In genomic region chr13:27271572-27272096, GRCh38 we compare ENCODE assay signal across 8 cellular contexts. TPM values are rescaled to one million over a fixed set of nuclear protein-coding genes. Genes with fewer than 3 reads are reported as not detected.
DNase-seq lines count a peak whose midpoint lies in the region; ATAC-seq, FAIRE-seq and TF ChIP-seq lines count a peak whose summit lies in the region.

No MANE protein-coding gene starts in this region.

- no peak for TF ChIP-seq POLR2A in prostate gland (IDR thresholded peaks at IDR 0.05)

- no peaks in the 10 kb centered on the region for H4K20me1 ChIP-seq in SU-DHL-6 (ENCODE audit: low read depth, low read length)

- H3K4me2 ChIP-seq in SU-DHL-6 (ENCODE audit: low read depth, low read length, poor library complexity, severe bottlenecking), result peak overlapping the region; percentile 66

- 47% methylated on average over 15 of the region's 15 CpGs for WGBS in prostate gland

- no peak for TF ChIP-seq CTCF in SU-DHL-6 (IDR thresholded peaks at IDR 0.05; ENCODE audit: insufficient read depth, low read length, poor library complexity, severe bottlenecking)
- no peak for TF ChIP-seq CTCF in fibroblast of mammary gland (conservative IDR thresholded peaks at IDR 0.05; ENCODE audit: control insufficient read depth, insufficient read depth, low read depth, low read length)
- no peak for TF ChIP-seq CTCF in prostate gland (IDR thresholded peaks at IDR 0.05)

- no peak overlapping the region for H3K27ac ChIP-seq in CD8-positive, alpha-beta memory T cell (ENCODE audit: low read depth, low read length)
- no peak overlapping the region for H3K27ac ChIP-seq in SU-DHL-6 (ENCODE audit: low read depth, low read length)
- peak overlapping the region; percentile 78 to 84 for H3K27ac ChIP-seq in prostate gland

- H3K4me3 Mint-ChIP-seq in CD8-positive, alpha-beta memory T cell, result peak overlapping the region; percentile 87 to 95 (median 89)

- H3K9me3 ChIP-seq in CD8-positive, alpha-beta memory T cell (ENCODE audit: low read length), result no peaks in the 10 kb centered on the region
- no peaks in the 10 kb centered on the region for H3K9me3 ChIP-seq in SU-DHL-6 (ENCODE audit: insufficient read depth, low read length)
- H3K9me3 ChIP-seq in prostate gland, result no peaks in the 10 kb centered on the region

- no peaks in the 10 kb centered on the region for H3K36me3 ChIP-seq in CD8-positive, alpha-beta memory T cell (ENCODE audit: insufficient read depth, low read length)
- H3K36me3 ChIP-seq in SU-DHL-6 (ENCODE audit: low read length) (no peaks in the 10 kb centered on the region), prostate gland (no peaks in the 10 kb centered on the region)

- H3K4me3 ChIP-seq in CD8-positive, alpha-beta memory T cell (ENCODE audit: low read length), result peak overlapping the region; percentile 74
- H3K4me3 ChIP-seq in SU-DHL-6 (ENCODE audit: insufficient read depth, low read length, poor library complexity, severe bottlenecking) (peak overlapping the region; percentile 71), fibroblast of mammary gland (ENCODE audit: control insufficient read depth, low read depth, low read length) (peak overlapping the region; percentile 60), prostate gland (peak overlapping the region; percentile 50 to 63)

- H3K4me1 ChIP-seq in CD8-positive, alpha-beta memory T cell (ENCODE audit: insufficient read depth, low read length), result peaks cover 6% of the 10 kb centered on the region
- peaks cover 2% of the 10 kb centered on the region for H3K4me1 ChIP-seq in prostate gland (replicated peaks)

- no peak for ATAC-seq in HG03175 (IDR thresholded peaks at IDR 0.05; ENCODE audit: unreplicated experiment)

- peak overlapping the region; percentile 70 for H3K9ac ChIP-seq in SU-DHL-6 (ENCODE audit: low read length)

- 0 out of 2 replicates have a peak, but pooled peaks cover 3% of the 10 kb centered on the region for H3F3A ChIP-seq in SU-DHL-6 (ENCODE audit: insufficient read depth)

- no peak for FAIRE-seq in urothelium cell line (lab: Jason Lieb, UNC)

- peaks cover 0 to 2% (median 0%) of the 10 kb centered on the region in 5 donors for H3K9me3 Mint-ChIP-seq in CD8-positive, alpha-beta memory T cell

- intact Hi-C loops in prostate gland (cut with DNase I), result loop anchor here (2.0 to 5.0 kb wide), 5 partner anchors 21 to 351 kb away; partner anchors contain the start of genes LNX2, POLR1D, RPL21 and USP12

- H3K36me3 Mint-ChIP-seq in CD8-positive, alpha-beta memory T cell, result peaks cover 0 to 1% (median 0%) of the 10 kb centered on the region in 3 donors

- CTCF ChIA-PET in CD8-positive, alpha-beta memory T cell (lab: Charles Lee), result interaction anchor here (1.1 to 1.6 kb wide), 4 partner anchors 13 to 25 kb away, joined by 3 to 15 read pairs (median 6); no protein-coding TSS in a partner anchor

- no peaks in the 10 kb centered on the region for H3K79me2 ChIP-seq in SU-DHL-6 (ENCODE audit: insufficient read depth, low read length)

- H2AFZ ChIP-seq in SU-DHL-6 (ENCODE audit: low read depth, low read length, severe bottlenecking), result peak overlapping the region; percentile 92

- H3K9me2 ChIP-seq in SU-DHL-6 (replicated peaks; ENCODE audit: insufficient read depth, low read length), result no peaks in the 10 kb centered on the region

- peaks cover 8 to 14% (median 13%) of the 10 kb centered on the region in 3 donors for H3K4me1 Mint-ChIP-seq in CD8-positive, alpha-beta memory T cell

- peaks cover 6 to 38% of the 10 kb centered on the region in 2 donors for H3K27me3 Mint-ChIP-seq in CD8-positive, alpha-beta memory T cell

- H3K27me3 ChIP-seq in CD8-positive, alpha-beta memory T cell (ENCODE audit: insufficient read depth, low read length, poor library complexity, severe bottlenecking), result peaks cover 4% of the 10 kb centered on the region
- H3K27me3 ChIP-seq in SU-DHL-6 (ENCODE audit: low read length), result no peaks in the 10 kb centered on the region
- H3K27me3 ChIP-seq in prostate gland (replicated peaks; ENCODE audit: insufficient read depth), result no peaks in the 10 kb centered on the region

- no peak for DNase-seq in CD8-positive, alpha-beta memory T cell
- DNase-seq in fibroblast of mammary gland (ENCODE audit: low read depth) (no peak), prostate gland (ENCODE audit: low spot score) (no peak), HCEC 1CT (no peak), urothelium cell line (ENCODE audit: low spot score) (no peak)
- no peak for DNase-seq in stimulated activated CD4-positive, alpha-beta T cell treated with anti-CD3 and anti-CD28 coated beads, Interleukin-4, amount 100 ng/mL, for 1 hour

- POLR2A ChIA-PET in CD8-positive, alpha-beta memory T cell (lab: Charles Lee), result no interaction called here

- peak overlapping the region in 6 of 8 donors; percentile 47 to 83 (median 80) for H3K27ac Mint-ChIP-seq in CD8-positive, alpha-beta memory T cell

RNA-seq across cellular contexts. Expression of gene RASL11A, which starts 1.0 kb away (rescaled TPM):
- 1 to 10 TPM; 5.3 to 6.3 TPM for total RNA-seq in CD8-positive, alpha-beta memory T cell
- 0.75 TPM for polyA plus RNA-seq in CD8-positive, alpha-beta memory T cell
- 10 to 100 TPM; 26.5 to 31.5 TPM for total RNA-seq in prostate gland

RNA-seq across cellular contexts. Expression of gene RPL21, which starts 20.3 kb away (rescaled TPM):
- total RNA-seq in CD8-positive, alpha-beta memory T cell, result 1,000 to 10,000 TPM; 1,206 to 1,216 TPM
- 6,715 TPM for polyA plus RNA-seq in CD8-positive, alpha-beta memory T cell
- 1,000 to 10,000 TPM in 1 of 2 donors, 100 to 1,000 TPM in 1; 338 to 1,109 TPM for total RNA-seq in prostate gland

Comparison
In these comparisons a context has a peak if more than half of its experiments do, and no peak if none do; other contexts are left out.
1. H3K27ac ChIP-seq: peak in prostate gland (2 of 2); none in CD8-positive, alpha-beta memory T cell (single experiment) and SU-DHL-6 (single experiment).
2. Peak in every context shown above with its lines, with median percentiles within 50 percentile points of each other: H3K4me3 ChIP-seq.